ENCODE assay signal across 1 cellular context in the genomic region with DNA sequence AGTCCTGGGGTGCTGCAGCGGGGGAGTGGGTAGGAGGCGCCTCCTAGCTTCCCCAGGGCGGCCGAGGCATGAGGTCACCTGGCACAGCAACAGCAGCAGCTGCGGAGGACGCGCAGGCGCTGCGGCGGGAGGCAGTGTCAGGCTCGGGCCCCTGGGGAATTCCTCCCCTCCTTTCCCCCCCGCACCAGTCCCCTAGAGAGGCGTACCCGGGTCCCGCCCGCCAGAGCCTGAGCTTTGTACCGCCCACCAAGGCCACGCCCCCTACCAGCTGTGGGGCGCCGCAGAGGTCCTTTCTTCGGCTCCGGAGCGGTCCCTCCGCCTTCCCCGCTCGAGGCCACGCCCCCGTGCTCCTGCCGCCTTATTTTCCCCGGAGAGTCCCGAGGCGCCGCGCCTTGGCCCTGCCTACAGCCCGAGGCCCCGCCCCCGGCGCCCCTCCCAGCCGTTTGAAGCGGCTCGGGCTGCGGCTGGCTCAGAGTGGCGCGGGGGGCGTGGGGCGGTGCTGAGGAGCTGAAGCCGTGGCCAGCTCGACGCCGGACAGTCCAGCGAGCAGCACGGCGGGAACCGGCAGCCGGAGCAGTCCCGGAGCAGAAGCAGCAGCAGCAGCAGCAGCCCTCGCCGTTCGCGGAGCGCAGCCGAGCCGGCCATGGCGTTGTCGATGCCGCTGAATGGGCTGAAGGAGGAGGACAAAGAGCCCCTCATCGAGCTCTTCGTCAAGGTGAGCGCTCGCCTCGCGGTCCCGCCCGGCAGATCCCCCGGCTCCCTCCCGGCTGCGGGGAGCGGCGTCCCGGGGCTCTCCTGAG.
A peak's percentile ranks its signal among the peaks of the same experiment; 100 is the strongest.
TF ChIP-seq lines count a peak whose summit lies in the region.

A gene (plus strand): TSS at position 537 of the 800 bp plus-strand sequence. CDS start 107 bp downstream, at position 644.

TF ChIP-seq in HEK293, 187 proteins besides CTCF, POLR2A, EP300 and RAD21 (continued from another document and continues in another):
- TF ChIP-seq, protein P1, sequence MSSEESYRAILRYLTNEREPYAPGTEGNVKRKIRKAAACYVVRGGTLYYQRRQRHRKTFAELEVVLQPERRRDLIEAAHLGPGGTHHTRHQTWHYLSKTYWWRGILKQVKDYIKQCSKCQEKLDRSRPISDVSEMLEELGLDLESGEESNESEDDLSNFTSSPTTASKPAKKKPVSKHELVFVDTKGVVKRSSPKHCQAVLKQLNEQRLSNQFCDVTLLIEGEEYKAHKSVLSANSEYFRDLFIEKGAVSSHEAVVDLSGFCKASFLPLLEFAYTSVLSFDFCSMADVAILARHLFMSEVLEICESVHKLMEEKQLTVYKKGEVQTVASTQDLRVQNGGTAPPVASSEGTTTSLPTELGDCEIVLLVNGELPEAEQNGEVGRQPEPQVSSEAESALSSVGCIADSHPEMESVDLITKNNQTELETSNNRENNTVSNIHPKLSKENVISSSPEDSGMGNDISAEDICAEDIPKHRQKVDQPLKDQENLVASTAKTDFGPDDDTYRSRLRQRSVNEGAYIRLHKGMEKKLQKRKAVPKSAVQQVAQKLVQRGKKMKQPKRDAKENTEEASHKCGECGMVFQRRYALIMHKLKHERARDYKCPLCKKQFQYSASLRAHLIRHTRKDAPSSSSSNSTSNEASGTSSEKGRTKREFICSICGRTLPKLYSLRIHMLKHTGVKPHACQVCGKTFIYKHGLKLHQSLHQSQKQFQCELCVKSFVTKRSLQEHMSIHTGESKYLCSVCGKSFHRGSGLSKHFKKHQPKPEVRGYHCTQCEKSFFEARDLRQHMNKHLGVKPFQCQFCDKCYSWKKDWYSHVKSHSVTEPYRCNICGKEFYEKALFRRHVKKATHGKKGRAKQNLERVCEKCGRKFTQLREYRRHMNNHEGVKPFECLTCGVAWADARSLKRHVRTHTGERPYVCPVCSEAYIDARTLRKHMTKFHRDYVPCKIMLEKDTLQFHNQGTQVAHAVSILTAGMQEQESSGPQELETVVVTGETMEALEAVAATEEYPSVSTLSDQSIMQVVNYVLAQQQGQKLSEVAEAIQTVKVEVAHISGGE (tag by site-specific recombination; conservative IDR thresholded peaks at IDR 0.05; ENCODE audit: low read depth): peak; percentile 50; the same call in 1 of the 2 replicates
- TF ChIP-seq ZNF677 (tag by site-specific recombination; IDR thresholded peaks at IDR 0.05) (no peak), ZNF211 (tag by site-specific recombination; IDR thresholded peaks at IDR 0.05; ENCODE audit: low read depth) (no peak), ZNF202 (tag by site-specific recombination; IDR thresholded peaks at IDR 0.05; ENCODE audit: borderline replicate concordance) (no peak), GFI1B (tag by site-specific recombination; IDR thresholded peaks at IDR 0.05) (no peak), ZBTB48 (tag by site-specific recombination; IDR thresholded peaks at IDR 0.05) (peak; percentile 58), ZNF221 (tag by site-specific recombination; IDR thresholded peaks at IDR 0.05; ENCODE audit: borderline replicate concordance) (no peak), YY1 (tag by site-specific recombination; IDR thresholded peaks at IDR 0.05) (peak; percentile 56; the same call in 1 of the 2 replicates), ZNF366 (tag by site-specific recombination; conservative IDR thresholded peaks at IDR 0.05) (peak; percentile 90), SP7 (tag by site-specific recombination; IDR thresholded peaks at IDR 0.05) (peak; percentile 94), GLIS1 (tag by site-specific recombination; IDR thresholded peaks at IDR 0.05) (peak; percentile 99), ZNF404 (tag by site-specific recombination; IDR thresholded peaks at IDR 0.05) (no peak), HOXD13 (CRISPR knock-in tag; IDR thresholded peaks at IDR 0.05; ENCODE audit: borderline replicate concordance) (no peak), SCRT2 (tag by site-specific recombination; IDR thresholded peaks at IDR 0.05) (peak; percentile 93), ZNF791 (tag by site-specific recombination; IDR thresholded peaks at IDR 0.05) (no peak), ZNF239 (tag by site-specific recombination; IDR thresholded peaks at IDR 0.05) (no peak), ZBTB1 (tag by site-specific recombination; IDR thresholded peaks at IDR 0.05) (peak; percentile 98), ZNF302 (tag by site-specific recombination; IDR thresholded peaks at IDR 0.05; ENCODE audit: low read depth) (no peak), SP3 (tag by site-specific recombination; IDR thresholded peaks at IDR 0.05) (peak; percentile 97), ZNF335 (tag by site-specific recombination; conservative IDR thresholded peaks at IDR 0.05) (peak; percentile 59), ZNF544 (tag by site-specific recombination; IDR thresholded peaks at IDR 0.05) (no peak), ZNF19 (tag by site-specific recombination; IDR thresholded peaks at IDR 0.05; ENCODE audit: low read depth) (no peak), ZNF37A (tag by site-specific recombination; IDR thresholded peaks at IDR 0.05) (no peak)
- TF ChIP-seq, protein P2, sequence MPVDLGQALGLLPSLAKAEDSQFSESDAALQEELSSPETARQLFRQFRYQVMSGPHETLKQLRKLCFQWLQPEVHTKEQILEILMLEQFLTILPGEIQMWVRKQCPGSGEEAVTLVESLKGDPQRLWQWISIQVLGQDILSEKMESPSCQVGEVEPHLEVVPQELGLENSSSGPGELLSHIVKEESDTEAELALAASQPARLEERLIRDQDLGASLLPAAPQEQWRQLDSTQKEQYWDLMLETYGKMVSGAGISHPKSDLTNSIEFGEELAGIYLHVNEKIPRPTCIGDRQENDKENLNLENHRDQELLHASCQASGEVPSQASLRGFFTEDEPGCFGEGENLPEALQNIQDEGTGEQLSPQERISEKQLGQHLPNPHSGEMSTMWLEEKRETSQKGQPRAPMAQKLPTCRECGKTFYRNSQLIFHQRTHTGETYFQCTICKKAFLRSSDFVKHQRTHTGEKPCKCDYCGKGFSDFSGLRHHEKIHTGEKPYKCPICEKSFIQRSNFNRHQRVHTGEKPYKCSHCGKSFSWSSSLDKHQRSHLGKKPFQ (tag by site-specific recombination; IDR thresholded peaks at IDR 0.05): no peak
- TF ChIP-seq, protein P3, sequence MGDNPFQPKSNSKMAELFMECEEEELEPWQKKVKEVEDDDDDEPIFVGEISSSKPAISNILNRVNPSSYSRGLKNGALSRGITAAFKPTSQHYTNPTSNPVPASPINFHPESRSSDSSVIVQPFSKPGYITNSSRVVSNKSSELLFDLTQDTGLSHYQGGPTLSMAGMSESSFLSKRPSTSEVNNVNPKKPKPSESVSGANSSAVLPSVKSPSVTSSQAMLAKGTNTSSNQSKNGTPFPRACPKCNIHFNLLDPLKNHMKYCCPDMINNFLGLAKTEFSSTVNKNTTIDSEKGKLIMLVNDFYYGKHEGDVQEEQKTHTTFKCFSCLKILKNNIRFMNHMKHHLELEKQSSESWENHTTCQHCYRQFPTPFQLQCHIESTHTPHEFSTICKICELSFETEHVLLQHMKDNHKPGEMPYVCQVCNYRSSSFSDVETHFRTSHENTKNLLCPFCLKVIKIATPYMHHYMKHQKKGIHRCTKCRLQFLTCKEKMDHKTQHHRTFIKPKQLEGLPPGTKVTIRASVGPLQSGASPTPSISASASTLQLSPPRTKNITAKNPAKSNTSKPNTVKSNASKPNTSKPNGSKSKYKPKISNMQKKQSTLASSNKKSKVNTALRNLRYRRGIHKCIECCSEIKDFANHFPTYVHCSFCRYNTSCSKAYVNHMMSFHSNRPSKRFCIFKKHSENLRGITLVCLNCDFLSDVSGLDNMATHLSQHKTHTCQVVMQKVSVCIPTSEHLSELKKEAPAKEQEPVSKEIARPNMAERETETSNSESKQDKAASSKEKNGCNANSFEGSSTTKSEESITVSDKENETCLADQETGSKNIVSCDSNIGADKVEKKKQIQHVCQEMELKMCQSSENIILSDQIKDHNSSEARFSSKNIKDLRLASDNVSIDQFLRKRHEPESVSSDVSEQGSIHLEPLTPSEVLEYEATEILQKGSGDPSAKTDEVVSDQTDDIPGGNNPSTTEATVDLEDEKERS (tag by site-specific recombination; IDR thresholded peaks at IDR 0.05): no peak
- TF ChIP-seq, protein P4, sequence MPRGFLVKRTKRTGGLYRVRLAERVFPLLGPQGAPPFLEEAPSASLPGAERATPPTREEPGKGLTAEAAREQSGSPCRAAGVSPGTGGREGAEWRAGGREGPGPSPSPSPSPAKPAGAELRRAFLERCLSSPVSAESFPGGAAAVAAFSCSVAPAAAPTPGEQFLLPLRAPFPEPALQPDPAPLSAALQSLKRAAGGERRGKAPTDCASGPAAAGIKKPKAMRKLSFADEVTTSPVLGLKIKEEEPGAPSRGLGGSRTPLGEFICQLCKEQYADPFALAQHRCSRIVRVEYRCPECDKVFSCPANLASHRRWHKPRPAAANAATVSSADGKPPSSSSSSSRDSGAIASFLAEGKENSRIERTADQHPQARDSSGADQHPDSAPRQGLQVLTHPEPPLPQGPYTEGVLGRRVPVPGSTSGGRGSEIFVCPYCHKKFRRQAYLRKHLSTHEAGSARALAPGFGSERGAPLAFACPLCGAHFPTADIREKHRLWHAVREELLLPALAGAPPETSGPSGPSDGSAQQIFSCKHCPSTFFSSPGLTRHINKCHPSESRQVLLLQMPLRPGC (tag by site-specific recombination; IDR thresholded peaks at IDR 0.05): peak; percentile 58; the same call in 1 of the 2 replicates
- TF ChIP-seq, protein P5, sequence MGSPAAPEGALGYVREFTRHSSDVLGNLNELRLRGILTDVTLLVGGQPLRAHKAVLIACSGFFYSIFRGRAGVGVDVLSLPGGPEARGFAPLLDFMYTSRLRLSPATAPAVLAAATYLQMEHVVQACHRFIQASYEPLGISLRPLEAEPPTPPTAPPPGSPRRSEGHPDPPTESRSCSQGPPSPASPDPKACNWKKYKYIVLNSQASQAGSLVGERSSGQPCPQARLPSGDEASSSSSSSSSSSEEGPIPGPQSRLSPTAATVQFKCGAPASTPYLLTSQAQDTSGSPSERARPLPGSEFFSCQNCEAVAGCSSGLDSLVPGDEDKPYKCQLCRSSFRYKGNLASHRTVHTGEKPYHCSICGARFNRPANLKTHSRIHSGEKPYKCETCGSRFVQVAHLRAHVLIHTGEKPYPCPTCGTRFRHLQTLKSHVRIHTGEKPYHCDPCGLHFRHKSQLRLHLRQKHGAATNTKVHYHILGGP (tag by site-specific recombination; IDR thresholded peaks at IDR 0.05): no peak
- TF ChIP-seq, protein P6, sequence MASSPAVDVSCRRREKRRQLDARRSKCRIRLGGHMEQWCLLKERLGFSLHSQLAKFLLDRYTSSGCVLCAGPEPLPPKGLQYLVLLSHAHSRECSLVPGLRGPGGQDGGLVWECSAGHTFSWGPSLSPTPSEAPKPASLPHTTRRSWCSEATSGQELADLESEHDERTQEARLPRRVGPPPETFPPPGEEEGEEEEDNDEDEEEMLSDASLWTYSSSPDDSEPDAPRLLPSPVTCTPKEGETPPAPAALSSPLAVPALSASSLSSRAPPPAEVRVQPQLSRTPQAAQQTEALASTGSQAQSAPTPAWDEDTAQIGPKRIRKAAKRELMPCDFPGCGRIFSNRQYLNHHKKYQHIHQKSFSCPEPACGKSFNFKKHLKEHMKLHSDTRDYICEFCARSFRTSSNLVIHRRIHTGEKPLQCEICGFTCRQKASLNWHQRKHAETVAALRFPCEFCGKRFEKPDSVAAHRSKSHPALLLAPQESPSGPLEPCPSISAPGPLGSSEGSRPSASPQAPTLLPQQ (tag by site-specific recombination; IDR thresholded peaks at IDR 0.05): peak; percentile 99
- TF ChIP-seq, protein P7, sequence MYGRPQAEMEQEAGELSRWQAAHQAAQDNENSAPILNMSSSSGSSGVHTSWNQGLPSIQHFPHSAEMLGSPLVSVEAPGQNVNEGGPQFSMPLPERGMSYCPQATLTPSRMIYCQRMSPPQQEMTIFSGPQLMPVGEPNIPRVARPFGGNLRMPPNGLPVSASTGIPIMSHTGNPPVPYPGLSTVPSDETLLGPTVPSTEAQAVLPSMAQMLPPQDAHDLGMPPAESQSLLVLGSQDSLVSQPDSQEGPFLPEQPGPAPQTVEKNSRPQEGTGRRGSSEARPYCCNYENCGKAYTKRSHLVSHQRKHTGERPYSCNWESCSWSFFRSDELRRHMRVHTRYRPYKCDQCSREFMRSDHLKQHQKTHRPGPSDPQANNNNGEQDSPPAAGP (tag by site-specific recombination; IDR thresholded peaks at IDR 0.05): peak; percentile 86
- TF ChIP-seq, protein P8, sequence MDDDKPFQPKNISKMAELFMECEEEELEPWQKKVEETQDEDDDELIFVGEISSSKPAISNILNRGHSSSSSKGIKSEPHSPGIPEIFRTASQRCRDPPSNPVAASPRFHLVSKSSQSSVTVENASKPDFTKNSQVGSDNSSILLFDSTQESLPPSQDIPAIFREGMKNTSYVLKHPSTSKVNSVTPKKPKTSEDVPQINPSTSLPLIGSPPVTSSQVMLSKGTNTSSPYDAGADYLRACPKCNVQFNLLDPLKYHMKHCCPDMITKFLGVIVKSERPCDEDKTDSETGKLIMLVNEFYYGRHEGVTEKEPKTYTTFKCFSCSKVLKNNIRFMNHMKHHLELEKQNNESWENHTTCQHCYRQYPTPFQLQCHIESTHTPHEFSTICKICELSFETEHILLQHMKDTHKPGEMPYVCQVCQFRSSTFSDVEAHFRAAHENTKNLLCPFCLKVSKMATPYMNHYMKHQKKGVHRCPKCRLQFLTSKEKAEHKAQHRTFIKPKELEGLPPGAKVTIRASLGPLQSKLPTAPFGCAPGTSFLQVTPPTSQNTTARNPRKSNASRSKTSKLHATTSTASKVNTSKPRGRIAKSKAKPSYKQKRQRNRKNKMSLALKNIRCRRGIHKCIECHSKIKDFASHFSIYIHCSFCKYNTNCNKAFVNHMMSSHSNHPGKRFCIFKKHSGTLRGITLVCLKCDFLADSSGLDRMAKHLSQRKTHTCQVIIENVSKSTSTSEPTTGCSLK (tag by site-specific recombination; IDR thresholded peaks at IDR 0.05): no peak
